34 cellular contexts compared by ENCODE assay signal in genomic region chrX:55206152-55206941, GRCh38. TPM values are rescaled to one million over a fixed set of nuclear protein-coding genes. Genes with fewer than 3 reads are reported as not detected.
"Had no signal": no experiment of that assay in that cellular context is flagged by ENCODE, and none has a peak within 500 bp of the region (broad histone marks: within the 10 kb centered on the region; RNA-seq: fewer than 3 reads in every experiment).

No MANE protein-coding gene starts in this region.

- H3K9me3 Mint-ChIP-seq: activated B cell treated with CpG ODN at 0.5 μM for 24 hours; activated CD4-positive, alpha-beta memory T cell treated with anti-CD3 and anti-CD28 coated beads for 36 hours; activated naive CD4-positive, alpha-beta T cell treated with anti-CD3 and anti-CD28 coated beads, Interleukin-2, amount 10 ng/mL, durations not matched to agents 7 days and 5 days; activated naive CD8-positive, alpha-beta T cell treated with anti-CD3 and anti-CD28 coated beads for 36 hours; central memory CD8-positive, alpha-beta T cell had no signal

- H3K4me1 Mint-ChIP-seq: activated B cell treated with CpG ODN at 0.5 μM for 24 hours; activated naive CD4-positive, alpha-beta T cell treated with anti-CD3 and anti-CD28 coated beads, Interleukin-2, amount 10 ng/mL, durations not matched to agents 7 days and 5 days; activated naive CD8-positive, alpha-beta T cell treated with anti-CD3 and anti-CD28 coated beads for 36 hours had no signal

- H3K27me3 ChIP-seq: cardiac muscle cell, colonic mucosa had no signal

- H3K27ac Mint-ChIP-seq: activated B cell treated with CpG ODN at 0.5 μM for 24 hours; activated CD4-positive, alpha-beta memory T cell treated with anti-CD3 and anti-CD28 coated beads for 36 hours; activated naive CD4-positive, alpha-beta T cell treated with anti-CD3 and anti-CD28 coated beads, Interleukin-2, amount 10 ng/mL, durations not matched to agents 7 days and 5 days; activated naive CD8-positive, alpha-beta T cell treated with anti-CD3 and anti-CD28 coated beads for 36 hours had no signal

- H3K36me3 ChIP-seq: cardiac muscle cell, colonic mucosa had no signal

- H3K4me1 ChIP-seq: colonic mucosa had no signal

- H3K9me3 ChIP-seq: colonic mucosa had no signal

- H3K4me3 ChIP-seq: cardiac muscle cell, colonic mucosa, PC-9 had no signal

- H3K27ac ChIP-seq: cardiac muscle cell, colonic mucosa, PC-9, VCaP had no signal

- H3K27me3 Mint-ChIP-seq: activated B cell treated with CpG ODN at 0.5 μM for 24 hours; activated CD4-positive, alpha-beta memory T cell treated with anti-CD3 and anti-CD28 coated beads for 36 hours; activated naive CD4-positive, alpha-beta T cell treated with anti-CD3 and anti-CD28 coated beads, Interleukin-2, amount 10 ng/mL, durations not matched to agents 7 days and 5 days had no signal

- DNase-seq: activated B cell treated with CpG ODN at 0.5 μM for 24 hours; activated CD4-positive, alpha-beta memory T cell treated with anti-CD3 and anti-CD28 coated beads for 36 hours; activated CD4-positive, alpha-beta T cell treated with anti-CD3 and anti-CD28 coated beads for 4 hours; activated CD4-positive, alpha-beta T cell treated with anti-CD3 and anti-CD28 coated beads, Interleukin-2, amount 50 U/mL, for 1 hour; activated CD4-positive, CD25-positive, alpha-beta regulatory T cell treated with anti-CD3 and anti-CD28 coated beads, Interleukin-2, amount 50 U/mL, for 72 hours; activated CD8-positive, alpha-beta memory T cell treated with anti-CD3 and anti-CD28 coated beads, Interleukin-2, amount 50 U/mL, for 4 hours; activated effector memory CD4-positive, alpha-beta T cell treated with Interleukin-2 at 50 U/mL for 16 hours; activated naive CD4-positive, alpha-beta T cell treated with anti-CD3 and anti-CD28 coated beads, Interleukin-2, amount 10 ng/mL, durations not matched to agents 7 days and 5 days; activated naive CD8-positive, alpha-beta T cell treated with anti-CD3 and anti-CD28 coated beads for 36 hours; activated T-cell treated with anti-CD3 and anti-CD28 coated beads for 4 hours; activated T-cell treated with anti-CD3 and anti-CD28 coated beads, Interleukin-2, amount 50 U/mL, for 48 hours; amniotic stem cell; aorta; colonic mucosa; NCI-H1092 treated with DMSO at 0.1 percent for 48 hours; NCI-H1417 treated with DMSO at 0.1 percent for 48 hours; NCI-H187 treated with DMSO at 0.1 percent for 48 hours; NCI-H2081 treated with DMSO at 0.1 percent for 48 hours; NCI-H446; NCI-H510A treated with DMSO at 0.1 percent for 48 hours; NCI-H526 treated with DMSO at 0.1 percent for 48 hours; NCI-H82; NK-92 treated with Interleukin-12 subunit alpha and Interleukin-12 subunit beta, amount 100 ng/mL, for 24 hours; PC-9; Right ventricle myocardium superior; SW 1271; T-helper 1 cell; T-helper 2 cell; T-helper 9 cell had no signal

- H3K36me3 Mint-ChIP-seq: activated CD4-positive, alpha-beta memory T cell treated with anti-CD3 and anti-CD28 coated beads for 36 hours; activated naive CD4-positive, alpha-beta T cell treated with anti-CD3 and anti-CD28 coated beads, Interleukin-2, amount 10 ng/mL, durations not matched to agents 7 days and 5 days; activated naive CD8-positive, alpha-beta T cell treated with anti-CD3 and anti-CD28 coated beads for 36 hours had no signal

- H3K4me3 Mint-ChIP-seq: activated B cell treated with CpG ODN at 0.5 μM for 24 hours; activated CD4-positive, alpha-beta memory T cell treated with anti-CD3 and anti-CD28 coated beads for 36 hours; activated naive CD4-positive, alpha-beta T cell treated with anti-CD3 and anti-CD28 coated beads, Interleukin-2, amount 10 ng/mL, durations not matched to agents 7 days and 5 days; activated naive CD8-positive, alpha-beta T cell treated with anti-CD3 and anti-CD28 coated beads for 36 hours; central memory CD8-positive, alpha-beta T cell had no signal

- H3K4me2 ChIP-seq: PC-9 had no signal

- H2AFZ ChIP-seq: PC-9 had no signal

RNA-seq across cellular contexts. Expression of gene PAGE5, which starts 13.8 kb away (rescaled TPM):
- total RNA-seq: aorta, cardiac muscle cell, chondrocyte, colonic mucosa, M059J, PC-9, Right ventricle myocardium superior had no signal
- polyA plus RNA-seq: aorta, cardiac muscle cell had no signal

RNA-seq across cellular contexts. Expression of gene PAGE3, which starts 58.4 kb away (rescaled TPM):
- total RNA-seq: activated B cell treated with CpG ODN at 0.5 μM for 24 hours; activated CD4-positive, alpha-beta memory T cell treated with anti-CD3 and anti-CD28 coated beads for 36 hours; activated naive CD8-positive, alpha-beta T cell treated with anti-CD3 and anti-CD28 coated beads for 36 hours; aorta; cardiac muscle cell; chondrocyte; colonic mucosa; M059J; PC-9; Right ventricle myocardium superior had no signal
- polyA plus RNA-seq: aorta, cardiac muscle cell had no signal
